Comparison of ENCODE assay signal across 1 cellular context in the genomic region with DNA sequence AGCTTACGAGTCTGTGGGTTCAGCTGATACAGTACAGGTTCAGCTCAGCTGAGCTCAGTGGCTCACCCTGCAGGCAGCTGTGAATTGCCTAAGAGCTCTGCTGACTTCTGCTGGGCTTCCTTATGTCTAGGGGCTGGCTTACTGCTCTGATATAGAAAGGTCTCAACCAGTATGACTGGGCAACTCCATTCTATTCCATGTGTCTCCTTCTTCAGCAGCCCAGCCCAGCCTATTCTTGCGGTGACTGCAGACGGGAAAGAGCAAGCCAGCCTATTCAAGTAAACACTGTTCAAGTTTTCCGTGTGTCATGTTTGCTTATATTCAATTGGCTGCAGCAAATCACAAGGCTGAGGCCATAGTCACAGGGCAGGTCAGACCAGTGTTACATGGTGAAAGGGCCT.
TF ChIP-seq lines count a peak whose summit lies in the region.

No MANE protein-coding gene starts in this region.

TF ChIP-seq in H1, 55 proteins besides CTCF, POLR2A, EP300 and RAD21:
- TF ChIP-seq RNF2 (IDR thresholded peaks at IDR 0.05; ENCODE audit: borderline replicate concordance, low read depth, low read length, missing control alignments, poor library complexity, severe bottlenecking) (no peak), BACH1 (IDR thresholded peaks at IDR 0.05; ENCODE audit: low read length) (no peak), YY1 (IDR thresholded peaks at IDR 0.05; ENCODE audit: low read depth, low read length) (no peak), POLR2AphosphoS5 (IDR thresholded peaks at IDR 0.05; ENCODE audit: low read depth, low read length) (no peak), NANOG (IDR thresholded peaks at IDR 0.05; ENCODE audit: insufficient read depth, low read depth, low read length, poor library complexity, severe bottlenecking) (no peak), NRF1 (IDR thresholded peaks at IDR 0.05; ENCODE audit: low read depth, low read length) (no peak), CBX8 (IDR thresholded peaks at IDR 0.05; ENCODE audit: borderline replicate concordance, low read depth, low read length) (no peak)
